ENCODE assay signal across 8 cellular contexts in the genomic region with DNA sequence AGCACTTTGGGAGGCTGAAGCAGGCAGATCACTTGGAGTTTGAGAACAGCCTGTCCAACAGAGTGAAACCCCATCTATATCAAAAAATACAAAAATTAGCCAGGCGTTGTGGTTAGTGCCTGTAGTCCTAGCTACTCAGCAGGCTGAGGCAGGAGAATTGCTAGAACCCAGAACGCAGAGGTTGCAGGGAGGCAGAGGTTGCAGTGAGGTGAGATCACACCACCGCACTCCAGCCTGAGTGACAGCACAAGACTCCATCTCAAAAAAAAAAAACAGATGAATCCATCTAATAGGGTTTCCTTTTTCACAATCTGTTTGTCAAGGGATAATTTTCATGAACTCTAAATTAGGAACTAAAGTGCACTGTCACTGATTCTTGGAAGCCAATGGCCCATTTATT.
"Had no signal": no experiment of that assay in that cellular context is flagged by ENCODE, and none has a peak within 500 bp of the region (broad histone marks: within the 10 kb centered on the region; RNA-seq: fewer than 3 reads in every experiment).

No MANE protein-coding gene starts in this region.

- H3K9me3 ChIP-seq: HAP-1 had no signal

- ATAC-seq: HCT116, K562 had no signal

- H3K4me3 ChIP-seq: GM23248, HAP-1, K562 had no signal

- DNase-seq: GM23248, GOT3, H7, IMR-90, KG1 had no signal
